16 cellular contexts compared by ENCODE assay signal in the genomic region with DNA sequence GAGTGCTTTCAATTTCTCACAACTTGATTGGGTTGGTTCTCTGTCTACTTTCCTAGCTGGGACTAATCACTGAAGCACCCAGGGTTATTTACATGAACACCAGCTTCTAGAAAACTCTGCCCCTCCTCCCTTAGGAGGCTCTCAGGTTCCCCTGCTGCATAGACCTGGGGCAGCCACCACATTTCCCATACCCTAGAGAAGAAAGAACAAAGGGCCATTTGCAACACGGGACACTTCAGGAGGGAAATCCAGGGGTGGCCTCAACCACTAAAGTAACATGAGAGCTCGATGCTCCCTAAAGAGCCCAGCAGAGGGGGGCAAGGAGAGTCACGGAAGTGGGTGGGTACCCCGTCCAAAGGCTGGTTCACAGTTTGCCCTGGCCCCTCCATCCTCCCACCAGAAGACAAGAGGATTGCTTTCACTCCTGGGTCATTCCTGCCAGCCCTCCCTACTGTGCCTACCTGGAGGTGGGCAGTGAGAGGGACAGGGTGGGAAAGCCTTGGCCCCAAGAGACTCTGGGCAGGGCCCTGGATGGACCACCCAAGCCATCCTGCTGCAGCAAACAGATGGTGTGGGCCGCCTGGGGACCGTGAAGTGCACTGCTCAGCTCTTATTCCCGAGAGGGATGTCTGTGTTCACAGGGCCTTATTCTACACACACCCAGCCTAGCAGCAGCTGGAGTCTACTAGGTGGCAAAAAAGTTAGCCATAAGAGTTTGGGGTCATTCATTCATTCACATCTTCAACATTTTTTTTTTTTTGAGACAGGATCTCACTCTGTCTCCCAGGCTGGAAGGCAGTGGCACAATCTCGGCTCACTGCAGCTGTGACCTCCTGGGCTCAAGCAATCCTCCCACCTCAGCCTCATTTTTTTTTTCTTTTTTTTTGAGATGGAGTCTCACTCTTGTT.
DNase-seq lines count a peak whose midpoint lies in the region; ATAC-seq and TF ChIP-seq lines count a peak whose summit lies in the region.
"Had no signal": no experiment of that assay in that cellular context is flagged by ENCODE, and none has a peak within 500 bp of the region (broad histone marks: within the 10 kb centered on the region; RNA-seq: fewer than 3 reads in every experiment).

No MANE protein-coding gene starts in this region.

- no peak overlapping the region for H3K4me3 ChIP-seq in mesendoderm (ENCODE audit: low read length)
- H3K4me3 ChIP-seq: MG63 had no signal

- H2BK15ac ChIP-seq in mesendoderm (replicated peaks; ENCODE audit: low read depth), result no peak overlapping the region

- no peak overlapping the region for H2BK120ac ChIP-seq in mesendoderm (ENCODE audit: low read depth, low read length)

- no peak overlapping the region for H3K4me3 Mint-ChIP-seq in osteocyte (ENCODE audit: unreplicated experiment)
- H3K4me3 Mint-ChIP-seq: activated B cell treated with CpG ODN at 0.5 μM for 24 hours; T-helper 1 cell treated with Interleukin-12 subunit alpha and Interleukin-12 subunit beta and Interleukin-4 antibody, amounts not matched to agents 30 μg/mL and 1 μg/mL, for 36 hours had no signal

- no peaks in the 10 kb centered on the region for H3K27me3 ChIP-seq in mesendoderm (ENCODE audit: insufficient read depth, low read length, poor library complexity)
- H3K27me3 ChIP-seq: MG63 had no signal

- H3K79me2 ChIP-seq in mesendoderm (ENCODE audit: control insufficient read depth, insufficient read depth, low read length), result no peaks in the 10 kb centered on the region

- H3K4me1 ChIP-seq in mesendoderm (ENCODE audit: control insufficient read depth, low read depth, low read length), result no peaks in the 10 kb centered on the region

- H3K9me3 Mint-ChIP-seq in osteocyte (ENCODE audit: unreplicated experiment), result no peaks in the 10 kb centered on the region
- H3K9me3 Mint-ChIP-seq: activated B cell treated with CpG ODN at 0.5 μM for 24 hours; T-helper 1 cell treated with Interleukin-12 subunit alpha and Interleukin-12 subunit beta and Interleukin-4 antibody, amounts not matched to agents 30 μg/mL and 1 μg/mL, for 36 hours had no signal

- H3K27ac ChIP-seq in mesendoderm (ENCODE audit: low read depth, low read length), result no peak overlapping the region

- H3K4me2 ChIP-seq in mesendoderm (ENCODE audit: low read length), result no peak overlapping the region

- H4K5ac ChIP-seq in mesendoderm (ENCODE audit: low read length), result no peak overlapping the region

- no peaks in the 10 kb centered on the region for H3K36me3 ChIP-seq in mesendoderm (ENCODE audit: control insufficient read depth, insufficient read depth, low read length)
- H3K36me3 ChIP-seq: MG63 had no signal

- ATAC-seq in GM21786 (IDR thresholded peaks at IDR 0.05; ENCODE audit: unreplicated experiment) (peak; percentile 29), HG03175 (IDR thresholded peaks at IDR 0.05; ENCODE audit: unreplicated experiment) (no peak), HG03025 (IDR thresholded peaks at IDR 0.05; ENCODE audit: low FRiP score, unreplicated experiment) (no peak)
- ATAC-seq: Right ventricle myocardium inferior, sciatic nerve had no signal

- H3K23ac ChIP-seq in mesendoderm (ENCODE audit: low read length), result no peak overlapping the region

- no peaks in the 10 kb centered on the region for H3K79me1 ChIP-seq in mesendoderm (ENCODE audit: low read length)

- H2BK5ac ChIP-seq in mesendoderm (ENCODE audit: low read length), result no peak overlapping the region

- H3K4me1 Mint-ChIP-seq in osteocyte (ENCODE audit: unreplicated experiment), result peaks cover 54% of the 10 kb centered on the region

- no peak overlapping the region for H2AK5ac ChIP-seq in mesendoderm (ENCODE audit: low read length)

- no peaks in the 10 kb centered on the region for H3K27me3 Mint-ChIP-seq in osteocyte (ENCODE audit: unreplicated experiment)
- H3K27me3 Mint-ChIP-seq: activated B cell treated with CpG ODN at 0.5 μM for 24 hours had no signal

- no peak overlapping the region for H4K8ac ChIP-seq in mesendoderm (ENCODE audit: low read depth, low read length)

- no peak overlapping the region for H3K27ac Mint-ChIP-seq in osteocyte (ENCODE audit: unreplicated experiment)
- H3K27ac Mint-ChIP-seq: activated B cell treated with CpG ODN at 0.5 μM for 24 hours; T-helper 1 cell treated with Interleukin-12 subunit alpha and Interleukin-12 subunit beta and Interleukin-4 antibody, amounts not matched to agents 30 μg/mL and 1 μg/mL, for 36 hours had no signal

- TF ChIP-seq CTCF in GM12872 (IDR thresholded peaks at IDR 0.05; ENCODE audit: insufficient read depth, low read depth, low read length), result peak; percentile 6; the same call in 1 of the 3 replicates
- TF ChIP-seq CTCF in osteocyte (IDR thresholded peaks at IDR 0.05), result no peak

- H3K4ac ChIP-seq in mesendoderm (ENCODE audit: low read depth, low read length), result no peak overlapping the region

- no peak overlapping the region for H3K9ac ChIP-seq in mesendoderm (ENCODE audit: low read length)

- H3K36me3 Mint-ChIP-seq in osteocyte (ENCODE audit: unreplicated experiment), result no peaks in the 10 kb centered on the region

- peak overlapping the region; percentile 34 for H3K56ac ChIP-seq in mesendoderm (ENCODE audit: low read length)

- WGBS in mesendoderm (ENCODE audit: extremely low coverage, insufficient coverage, low lambda C conversion rate), result no CpG with 5 or more reads among the region's 8 CpGs

- H3K18ac ChIP-seq in mesendoderm (ENCODE audit: low read length), result no peak overlapping the region

- DNase-seq in NCI-H2107 treated with DMSO at 0.1 percent for 48 hours (lab: John Stamatoyannopoulos, UW; ENCODE audit: unreplicated experiment), result peak; percentile 93
- DNase-seq in mesendoderm, result no peak
- DNase-seq in osteocyte (ENCODE audit: extremely low spot score, unreplicated experiment), result no peak
- DNase-seq in activated T-cell treated with anti-CD3 and anti-CD28 coated beads, Interleukin-2, amount 50 U/mL, for 48 hours, result no peak
- DNase-seq: activated B cell treated with CpG ODN at 0.5 μM for 24 hours; amygdala; MG63; NK-92 treated with Interleukin-12 subunit alpha and Interleukin-12 subunit beta, amount 100 ng/mL, for 24 hours; stimulated activated CD4-positive, alpha-beta T cell treated with anti-CD3 and anti-CD28 coated beads, Interleukin-1b, Interleukin-23, amount 100 ng/mL, for 48 hours had no signal
